ENCODE assay signal across 8 cellular contexts in genomic region chr12:68406134-68406576, GRCh38.
A peak's percentile ranks its signal among the peaks of the same experiment; 100 is the strongest.
DNase-seq lines count a peak whose midpoint lies in the region; ATAC-seq lines count a peak whose summit lies in the region.

No MANE protein-coding gene starts in this region.

- H3K9me3 ChIP-seq in mesenchymal stem cell (ENCODE audit: control insufficient read depth, low read length) (no peaks in the 10 kb centered on the region), aorta (ENCODE audit: control insufficient read depth, low read length) (no peaks in the 10 kb centered on the region)

- peak overlapping the region; percentile 47 for H2AFZ ChIP-seq in mesenchymal stem cell (ENCODE audit: low read depth, low read length)

- H2AK5ac ChIP-seq in mesenchymal stem cell (ENCODE audit: low read length, severe bottlenecking), result no peak overlapping the region

- H3K4me3 ChIP-seq in mesenchymal stem cell (ENCODE audit: insufficient read depth in 1 of 2, low read depth in 1 of 2, low read length in 2 of 2), result peak overlapping the region in 1 of 2 experiments; percentile 59
- no peak overlapping the region for H3K4me3 ChIP-seq in aorta (ENCODE audit: low read length in 2 of 2)

- H4K91ac ChIP-seq in mesenchymal stem cell (ENCODE audit: low read length), result peak overlapping the region; percentile 7

- peak overlapping the region; percentile 75 for H4K8ac ChIP-seq in mesenchymal stem cell (ENCODE audit: low read length)

- H3K9ac ChIP-seq in mesenchymal stem cell (ENCODE audit: low read length), result peak overlapping the region; percentile 66

- peak overlapping the region in 1 of 2 experiments; percentile 49 for H2BK12ac ChIP-seq in mesenchymal stem cell (ENCODE audit: low read length in 2 of 2)

- H3K4me2 ChIP-seq in mesenchymal stem cell (ENCODE audit: low read length, poor library complexity, severe bottlenecking), result no peak overlapping the region

- ATAC-seq in aorta (ENCODE audit: low FRiP score), result peak; percentile 96
- ATAC-seq in HG03159 (IDR thresholded peaks at IDR 0.05; ENCODE audit: unreplicated experiment), result no peak

- H3K27ac ChIP-seq in mesenchymal stem cell (ENCODE audit: low read length, poor library complexity, severe bottlenecking), result no peak overlapping the region
- no peak overlapping the region for H3K27ac ChIP-seq in aorta (ENCODE audit: low read depth in 1 of 2, low read length in 2 of 2)

- H3K4me1 ChIP-seq in mesenchymal stem cell (ENCODE audit: control insufficient read depth, insufficient read depth, low read depth, low read length) (peaks cover 3% of the 10 kb centered on the region), aorta (ENCODE audit: control insufficient read depth in 1 of 2, insufficient read depth in 2 of 2, low read length in 2 of 2) (peaks cover 0 to 2% of the 10 kb centered on the region in 2 donors)

- H3K4ac ChIP-seq in mesenchymal stem cell (ENCODE audit: low read depth in 1 of 2, low read length in 2 of 2), result peak overlapping the region; percentile 46 to 47

- intact Hi-C loops in aorta (cut with DNase I), result loop anchor here in 1 of 2 donors (5.0 kb wide), 1 partner anchor 39 kb away; no protein-coding TSS in a partner anchor

- WGBS in mesenchymal stem cell, result 50% methylated on average over 5 of the region's 5 CpGs
- 1 to 2% methylated on average over 5 of the region's 5 CpGs for WGBS in aorta, 2 donors

- peak overlapping the region; percentile 83 for H2BK15ac ChIP-seq in mesenchymal stem cell (ENCODE audit: low read depth, poor library complexity, severe bottlenecking)

- no peak overlapping the region for H2BK5ac ChIP-seq in mesenchymal stem cell (ENCODE audit: low read depth, low read length, poor library complexity, severe bottlenecking)

- peak; percentile 79 for DNase-seq in EL
- DNase-seq in NCI-H460 (ENCODE audit: extremely low read depth, low read depth), result peak; percentile 9
- peak; percentile 49 for DNase-seq in ecto neural progenitor cell (ENCODE audit: low spot score)
- DNase-seq in mesenchymal stem cell, result peak; percentile 52
- DNase-seq in aorta, result peak; percentile 94 to 95
- no peak for DNase-seq in NCI-H2227 (lab: John Stamatoyannopoulos, UW; ENCODE audit: unreplicated experiment)
- no peak for DNase-seq in middle frontal gyrus (ENCODE audit: extremely low spot score, low spot score)

- H3K79me1 ChIP-seq in mesenchymal stem cell (replicated peaks; ENCODE audit: low read length, poor library complexity, severe bottlenecking), result no peaks in the 10 kb centered on the region

- H3K27me3 ChIP-seq in mesenchymal stem cell (ENCODE audit: control insufficient read depth in 1 of 2, insufficient read depth in 1 of 2, low read length in 2 of 2), result peaks cover 0 to 9% of the 10 kb centered on the region in 2 experiments
- no peaks in the 10 kb centered on the region for H3K27me3 ChIP-seq in aorta (ENCODE audit: control insufficient read depth in 1 of 2, insufficient read depth in 2 of 2, low read length in 1 of 2)

- H3K18ac ChIP-seq in mesenchymal stem cell (ENCODE audit: low read depth in 1 of 2, low read length in 2 of 2), result peak overlapping the region in 1 of 2 experiments; percentile 75

- no peaks in the 10 kb centered on the region for H3K36me3 ChIP-seq in mesenchymal stem cell (ENCODE audit: control insufficient read depth in 1 of 2, insufficient read depth in 2 of 2, low read depth in 1 of 2, low read length in 2 of 2)
- H3K36me3 ChIP-seq in aorta (ENCODE audit: control insufficient read depth in 1 of 2, insufficient read depth in 2 of 2, low read length in 1 of 2), result no peaks in the 10 kb centered on the region

- no peak overlapping the region for H3K23ac ChIP-seq in mesenchymal stem cell (ENCODE audit: low read length in 2 of 2)

- peak overlapping the region in 1 of 2 experiments; percentile 51 for H3K14ac ChIP-seq in mesenchymal stem cell (ENCODE audit: low read length in 2 of 2)

- H2BK120ac ChIP-seq in mesenchymal stem cell (ENCODE audit: low read depth, low read length), result no peak overlapping the region

Comparison
In these comparisons a context has a peak if more than half of its experiments do, and no peak if none do; other contexts are left out.
1. DNase-seq: peak in EL (single experiment), NCI-H460 (single experiment), ecto neural progenitor cell (single experiment), mesenchymal stem cell (single experiment) and aorta (2 of 2); none in NCI-H2227 (single experiment) and middle frontal gyrus (single experiment).